ENCODE assay signal across 8 cellular contexts in the genomic region with DNA sequence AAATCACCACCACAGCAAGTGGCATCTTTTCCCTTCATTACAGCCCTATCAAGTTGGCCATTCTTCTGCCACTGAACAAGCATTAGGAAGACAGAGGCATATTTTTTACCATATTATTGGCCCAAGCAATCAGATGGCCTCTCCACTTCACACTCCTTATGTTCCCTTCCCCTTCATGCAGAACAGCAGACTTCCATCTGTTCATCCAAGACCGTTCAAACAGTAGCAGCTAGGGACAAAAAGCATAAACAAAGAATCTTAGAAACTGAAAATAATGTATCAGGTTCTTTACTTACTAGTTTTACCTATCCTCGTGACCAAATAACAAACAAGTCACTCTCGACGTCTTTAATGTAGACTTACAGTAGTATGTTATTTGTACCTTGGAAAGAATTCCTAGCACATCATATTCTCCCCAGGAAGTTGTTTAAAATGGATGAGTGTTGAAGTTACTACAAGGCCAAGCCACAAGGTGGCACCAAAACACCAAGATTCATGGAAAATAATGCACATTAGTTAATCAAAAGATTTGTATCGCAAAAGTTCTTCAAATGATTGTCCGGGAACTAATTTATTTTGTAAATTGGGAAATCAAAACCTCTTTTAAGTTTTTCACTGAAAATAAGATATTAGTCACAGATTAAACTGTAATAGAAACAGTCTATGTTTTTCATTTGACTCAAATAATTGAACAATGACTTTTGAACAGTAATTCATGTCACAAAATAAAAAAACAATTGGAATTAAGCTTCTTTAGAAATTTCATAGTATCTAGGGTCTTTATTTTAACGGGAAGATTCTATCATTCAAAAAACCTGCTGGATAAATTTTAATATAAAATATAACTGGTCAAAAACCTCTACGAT.
A peak's percentile ranks its signal among the peaks of the same experiment; 100 is the strongest.
DNase-seq lines count a peak whose midpoint lies in the region; ATAC-seq and TF ChIP-seq lines count a peak whose summit lies in the region.

No MANE protein-coding gene starts in this region.

- CTCF ChIA-PET in AG04450 (lab: Charles Lee), result interaction anchor here (0.5 to 1.6 kb wide), 20 partner anchors 11 to 669 kb away, joined by 3 to 8 read pairs (median 4); no protein-coding TSS in a partner anchor

- H3K4me3 ChIP-seq in AG04450 (ENCODE audit: low read depth, low read length), result no peak overlapping the region

- no peaks in the 10 kb centered on the region for H3K27me3 ChIP-seq in AG04450 (ENCODE audit: control insufficient read depth, insufficient read depth, low read length)

- H3K27ac ChIP-seq in AG04450 (ENCODE audit: low read depth, low read length), result no peak overlapping the region

- ATAC-seq in HG03159 (IDR thresholded peaks at IDR 0.05; ENCODE audit: unreplicated experiment), result no peak

- no peaks in the 10 kb centered on the region for H3K9me3 ChIP-seq in AG04450 (ENCODE audit: control insufficient read depth, insufficient read depth, low read length)

- DNase-seq in AG04450 (ENCODE audit: low read depth, low spot score) (peak; percentile 29), NCI-H2107 treated with DMSO at 0.1 percent for 48 hours (lab: John Stamatoyannopoulos, UW; ENCODE audit: unreplicated experiment) (peak; percentile 38), mucosa of gallbladder (ENCODE audit: low spot score) (peak; percentile 65), superior temporal gyrus (ENCODE audit: extremely low spot score) (peak; percentile 93)
- peak; percentile 30 for DNase-seq in activated CD4-positive, CD25-positive, alpha-beta regulatory T cell treated with anti-CD3 and anti-CD28 coated beads, Interleukin-2, amount 50 U/mL, for 16 hours (ENCODE audit: low read depth, low spot score)
- peak; percentile 29 for DNase-seq in effector CD8-positive, alpha-beta T cell (lab: John Stamatoyannopoulos, UW)

- POLR2A ChIA-PET in AG04450 (lab: Yijun Ruan, JAX), result no interaction called here

- peak; percentile 79 for TF ChIP-seq CTCF in AG04450 (IDR thresholded peaks at IDR 0.05; ENCODE audit: low read depth, low read length)
- peak; percentile 44; the same call in 1 of the 2 replicates for TF ChIP-seq CTCF in GM12874 (IDR thresholded peaks at IDR 0.05; ENCODE audit: insufficient read depth, low read depth, low read length)

Comparison
In these comparisons a context has a peak if more than half of its experiments do, and no peak if none do; other contexts are left out.
1. DNase-seq: peak in every context shown above with its lines; median percentile 93 in superior temporal gyrus; 65 in mucosa of gallbladder; 38 in NCI-H2107 treated with DMSO at 0.1 percent for 48 hours; 30 in activated CD4-positive, CD25-positive, alpha-beta regulatory T cell treated with anti-CD3 and anti-CD28 coated beads, Interleukin-2, amount 50 U/mL, for 16 hours; 29 in AG04450; 29 in effector CD8-positive, alpha-beta T cell.